In the genomic region with DNA sequence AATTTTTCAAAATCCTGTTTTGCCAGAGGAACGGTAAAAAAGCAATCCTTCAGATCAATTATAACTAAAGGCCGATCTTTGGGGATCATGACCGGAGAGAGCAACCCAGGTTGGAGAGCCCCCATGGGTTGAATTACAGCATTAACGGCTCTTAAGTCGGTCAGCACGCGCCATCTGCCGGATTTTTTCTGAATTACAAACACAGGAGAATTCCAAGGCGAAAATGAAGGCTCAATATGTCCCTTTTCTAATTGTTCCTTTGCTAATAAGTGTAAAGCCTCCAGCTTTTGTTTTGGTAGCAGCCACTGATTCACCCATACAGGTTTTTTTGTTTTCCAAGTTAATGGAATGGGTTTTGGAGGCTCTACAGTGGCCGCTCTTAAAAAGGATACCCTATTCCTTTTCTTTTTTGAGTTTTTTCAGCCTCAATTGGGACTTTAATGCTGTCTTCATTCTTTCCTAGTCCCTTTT, we compare ENCODE assay signal across 8 cellular contexts. TPM values are rescaled to one million over a fixed set of nuclear protein-coding genes. Genes with fewer than 3 reads are reported as not detected.
DNase-seq lines count a peak whose midpoint lies in the region; ATAC-seq and TF ChIP-seq lines count a peak whose summit lies in the region.

No MANE protein-coding gene starts in this region.

- peak; percentile 68 for TF ChIP-seq CTCF in IMR-90 (conservative IDR thresholded peaks at IDR 0.05; ENCODE audit: low read depth, low read length)
- peak; percentile 60 to 87 (median 79) for TF ChIP-seq CTCF in esophagus squamous epithelium (IDR thresholded peaks at IDR 0.05)
- TF ChIP-seq CTCF in thoracic aorta (IDR thresholded peaks at IDR 0.05) = peak; percentile 85

- POLR2A ChIA-PET in IMR-90 (lab: Charles Lee; ENCODE audit: unreplicated experiment) = no interaction called here

- dilution Hi-C loops in IMR-90 (cut with HindIII; ENCODE audit: low sequenced_read_pairs, unreplicated experiment) = no loop called here

- H4K8ac ChIP-seq in IMR-90 (ENCODE audit: low read depth in 2 of 2, low read length in 2 of 2) (no peak overlapping the region), neuronal stem cell (ENCODE audit: low read depth, low read length) (no peak overlapping the region)

- H4K20me1 ChIP-seq in IMR-90 (ENCODE audit: insufficient read depth, low read length) = no peaks in the 10 kb centered on the region

- DNase-seq in CD1c-positive myeloid dendritic cell (ENCODE audit: extremely low spot score) (peak; percentile 85), IMR-90 (peak; percentile 63), NT2/D1 (ENCODE audit: low read depth, low spot score) (peak; percentile 38), esophagus squamous epithelium (lab: John Stamatoyannopoulos, UW) (peak; percentile 10), neuronal stem cell (ENCODE audit: low spot score) (peak; percentile 67), thoracic aorta (ENCODE audit: low spot score) (no peak)
- DNase-seq in activated CD8-positive, alpha-beta memory T cell treated with anti-CD3 and anti-CD28 coated beads, Interleukin-2, amount 50 U/mL, for 1 hour (ENCODE audit: extremely low read depth) = peak; percentile 53

- no peak for ATAC-seq in IMR-90 (ENCODE audit: low read depth)
- ATAC-seq in thoracic aorta (ENCODE audit: insufficient number of reproducible peaks, low FRiP score, low read depth) = no peak
- no peak for ATAC-seq in HG03571 (IDR thresholded peaks at IDR 0.05; ENCODE audit: unreplicated experiment)

- peak; percentile 72 for TF ChIP-seq RAD21 in IMR-90 (IDR thresholded peaks at IDR 0.05; ENCODE audit: low read length)

- H3K9me3 ChIP-seq in IMR-90 (ENCODE audit: control insufficient read depth, insufficient read depth, low read length) (no peaks in the 10 kb centered on the region), NT2/D1 (ENCODE audit: insufficient read depth, low read length) (no peaks in the 10 kb centered on the region), esophagus squamous epithelium (no peaks in the 10 kb centered on the region), neuronal stem cell (replicated peaks in 1 of 2; ENCODE audit: control insufficient read depth in 2 of 2, insufficient read depth in 1 of 2, low read depth in 1 of 2, low read length in 2 of 2) (no peaks in the 10 kb centered on the region), thoracic aorta (no peaks in the 10 kb centered on the region)

- H3K79me1 ChIP-seq in IMR-90 (ENCODE audit: low read depth in 1 of 2, low read length in 2 of 2) (no peaks in the 10 kb centered on the region), neuronal stem cell (ENCODE audit: low read depth, low read length) (no peaks in the 10 kb centered on the region)

- CTCF ChIA-PET in IMR-90 (lab: Yijun Ruan, JAX) = interaction anchor here (0.6 kb wide), 1 partner anchor 268 kb away, joined by 4 read pairs; no protein-coding TSS in a partner anchor

- H3K36me3 ChIP-seq in IMR-90 (ENCODE audit: control insufficient read depth, insufficient read depth, low read length) (no peaks in the 10 kb centered on the region), NT2/D1 (ENCODE audit: insufficient read depth, insufficient read length, low read length) (no peaks in the 10 kb centered on the region), esophagus squamous epithelium (no peaks in the 10 kb centered on the region), neuronal stem cell (replicated peaks in 1 of 2; ENCODE audit: control insufficient read depth in 2 of 2, insufficient read depth in 2 of 2, low read length in 2 of 2) (no peaks in the 10 kb centered on the region), thoracic aorta (no peaks in the 10 kb centered on the region)

- H3K4me1 ChIP-seq in IMR-90 (ENCODE audit: control insufficient read depth, insufficient read depth, low read length) = peaks cover 3% of the 10 kb centered on the region; the same call in 1 of the 2 replicates
- no peaks in the 10 kb centered on the region for H3K4me1 ChIP-seq in NT2/D1 (ENCODE audit: insufficient read depth, insufficient read length)
- peaks cover 4 to 34% (median 4%) of the 10 kb centered on the region in 3 donors for H3K4me1 ChIP-seq in esophagus squamous epithelium
- peaks cover 3 to 7% of the 10 kb centered on the region in 2 donors for H3K4me1 ChIP-seq in neuronal stem cell (ENCODE audit: control insufficient read depth in 2 of 2, insufficient read depth in 1 of 2, low read depth in 1 of 2, low read length in 2 of 2)
- peaks cover 11 to 31% of the 10 kb centered on the region in 2 donors for H3K4me1 ChIP-seq in thoracic aorta (ENCODE audit: control insufficient read depth in 1 of 2, low read depth in 2 of 2)

- no peaks in the 10 kb centered on the region for H3K9me1 ChIP-seq in IMR-90 (ENCODE audit: insufficient read depth, low read length)

- H3K9ac ChIP-seq in IMR-90 (ENCODE audit: low read depth, low read length) (no peak overlapping the region), NT2/D1 (ENCODE audit: insufficient read length, low read depth) (no peak overlapping the region), neuronal stem cell (ENCODE audit: low read depth, low read length, poor library complexity) (no peak overlapping the region)

- H2BK15ac ChIP-seq in IMR-90 (ENCODE audit: low read depth, low read length) (no peak overlapping the region), neuronal stem cell (ENCODE audit: low read length) (no peak overlapping the region)

- H2AK5ac ChIP-seq in IMR-90 (ENCODE audit: low read depth, low read length) (no peak overlapping the region), neuronal stem cell (ENCODE audit: low read depth, low read length) (no peak overlapping the region)

- no peak overlapping the region for H3K4me3 ChIP-seq in IMR-90 (ENCODE audit: insufficient read depth, low read depth, low read length)
- H3K4me3 ChIP-seq in NT2/D1 (ENCODE audit: insufficient read length, low read depth) = no peak overlapping the region
- no peak overlapping the region for H3K4me3 ChIP-seq in esophagus squamous epithelium
- H3K4me3 ChIP-seq in neuronal stem cell (ENCODE audit: low read length in 2 of 2) = no peak overlapping the region
- no peak overlapping the region for H3K4me3 ChIP-seq in thoracic aorta

- BruUV-seq in IMR-90 (replicated peaks; lab: Mats Ljungman, UMichigan) = no TSS peak

- intact Hi-C loops in IMR-90 (cut with micrococcal nuclease) = loop anchor here (1.0 to 10.0 kb wide), 2 partner anchors 238 to 824 kb away; no protein-coding TSS in a partner anchor
- intact Hi-C loops in esophagus squamous epithelium (cut with DNase I) = no loop called here

- H2BK12ac ChIP-seq in neuronal stem cell (ENCODE audit: low read length) = no peak overlapping the region

- H3K23ac ChIP-seq in IMR-90 (ENCODE audit: low read depth, low read length) (no peak overlapping the region), neuronal stem cell (ENCODE audit: low read depth, low read length, poor library complexity) (no peak overlapping the region)

- in situ Hi-C loops in IMR-90 (cut with MboI; ENCODE audit: low sequenced_read_pairs) = loop anchor here (25.0 kb wide), 1 partner anchor 812 kb away; no protein-coding TSS in a partner anchor

- H4K91ac ChIP-seq in IMR-90 (ENCODE audit: insufficient read depth, low read depth, low read length) (no peak overlapping the region), neuronal stem cell (ENCODE audit: low read depth, low read length, poor library complexity) (no peak overlapping the region)

- TF ChIP-seq POLR2A in IMR-90 (IDR thresholded peaks at IDR 0.05; ENCODE audit: low read depth, low read length) (no peak), esophagus squamous epithelium (IDR thresholded peaks at IDR 0.05) (no peak)

- no peak overlapping the region for H2BK120ac ChIP-seq in IMR-90 (ENCODE audit: low read depth, low read length)
- H2BK120ac ChIP-seq in neuronal stem cell (ENCODE audit: low read depth, low read length) = no peak overlapping the region

- H3K18ac ChIP-seq in IMR-90 (ENCODE audit: low read depth, low read length) = no peak overlapping the region
- no peak overlapping the region for H3K18ac ChIP-seq in neuronal stem cell (ENCODE audit: low read length)

- H2BK5ac ChIP-seq in IMR-90 (ENCODE audit: low read depth, low read length, poor library complexity, severe bottlenecking) (no peak overlapping the region), neuronal stem cell (ENCODE audit: low read length) (no peak overlapping the region)

- H3K27ac ChIP-seq in IMR-90 (ENCODE audit: insufficient read depth, low read length) = no peak overlapping the region
- H3K27ac ChIP-seq in esophagus squamous epithelium = no peak overlapping the region
- no peak overlapping the region for H3K27ac ChIP-seq in neuronal stem cell (replicated peaks; ENCODE audit: low read length)
- peak overlapping the region; percentile 39 to 57 for H3K27ac ChIP-seq in thoracic aorta

- H3K4me2 ChIP-seq in IMR-90 (ENCODE audit: low read depth, low read length) (no peak overlapping the region), neuronal stem cell (ENCODE audit: insufficient read depth, low read length, poor library complexity, severe bottlenecking) (no peak overlapping the region)

- H2AFZ ChIP-seq in IMR-90 (replicated peaks; ENCODE audit: low read length, poor library complexity) (no peak overlapping the region), neuronal stem cell (ENCODE audit: low read length) (peak overlapping the region; percentile 46)

- H4K5ac ChIP-seq in IMR-90 (ENCODE audit: low read depth, low read length) = no peak overlapping the region

- H2AK9ac ChIP-seq in IMR-90 (replicated peaks; ENCODE audit: low read depth, low read length, poor library complexity) = no peak overlapping the region

- H3K4ac ChIP-seq in IMR-90 (ENCODE audit: low read depth, low read length) = no peak overlapping the region
- no peak overlapping the region for H3K4ac ChIP-seq in neuronal stem cell (ENCODE audit: low read length)

- H3K14ac ChIP-seq in IMR-90 (replicated peaks; ENCODE audit: low read depth, low read length) = no peak overlapping the region
- H3K14ac ChIP-seq in neuronal stem cell (ENCODE audit: low read length) = no peak overlapping the region

- WGBS in IMR-90 (ENCODE audit: extremely low coverage in 2 of 2, insufficient read length in 1 of 2), 2 experiments = no CpG with 5 or more reads among the region's 10 CpGs
- 7 to 11% methylated on average over 10 of the region's 10 CpGs for WGBS in esophagus squamous epithelium, 2 donors
- no CpG with 5 or more reads among the region's 10 CpGs for WGBS in neuronal stem cell (ENCODE audit: extremely low coverage in 2 of 2, insufficient read length in 2 of 2, insufficient replicate concordance in 1 of 2), 2 donors

- H2BK20ac ChIP-seq in IMR-90 (ENCODE audit: low read depth, low read length) = no peak overlapping the region

- H3K27me3 ChIP-seq in IMR-90 (ENCODE audit: control insufficient read depth, insufficient read depth, low read length) = no peaks in the 10 kb centered on the region
- H3K27me3 ChIP-seq in NT2/D1 (ENCODE audit: insufficient read depth, insufficient read length) = peaks cover 5% of the 10 kb centered on the region
- no peaks in the 10 kb centered on the region for H3K27me3 ChIP-seq in esophagus squamous epithelium
- H3K27me3 ChIP-seq in neuronal stem cell (ENCODE audit: control insufficient read depth in 3 of 3, insufficient read depth in 3 of 3, low read depth in 1 of 3, low read length in 3 of 3) = no peaks in the 10 kb centered on the region
- H3K27me3 ChIP-seq in thoracic aorta (replicated peaks; ENCODE audit: insufficient read depth) = no peaks in the 10 kb centered on the region

- no peak overlapping the region for H3K56ac ChIP-seq in IMR-90 (ENCODE audit: extremely low read depth, insufficient read depth, low read length)

RNA-seq across cellular contexts. Expression of a gene that starts 16.9 kb away (rescaled TPM):
- not detected in 2 replicates for total RNA-seq in IMR-90 (2012; rRNA removed)
- not detected in 2 replicates for polyA plus RNA-seq in IMR-90 (2012; rRNA removed)
- polyA plus RNA-seq in IMR-90 (2012; cell fraction: cytosol; rRNA removed) = not detected in 2 replicates
- not detected in 2 replicates for polyA plus RNA-seq in IMR-90 (2012; cell fraction: nucleus; rRNA removed; ENCODE audit: low replicate concordance)
- total RNA-seq in esophagus squamous epithelium = not detected
- not detected for polyA plus RNA-seq in neuronal stem cell (2013, experiment 1 of 2)
- polyA plus RNA-seq in neuronal stem cell (2013, experiment 2 of 2) = not detected
- not detected for total RNA-seq in thoracic aorta

RNA-seq across cellular contexts. Expression of a gene that starts 19.5 kb away (rescaled TPM):
- 112 and 125 TPM in 2 replicates for total RNA-seq in IMR-90 (2012; rRNA removed)
- polyA plus RNA-seq in IMR-90 (2012; rRNA removed) = 31.3 and 43.0 TPM in 2 replicates
- polyA plus RNA-seq in IMR-90 (2012; cell fraction: cytosol; rRNA removed) = 10.1 and 18.2 TPM in 2 replicates
- polyA plus RNA-seq in IMR-90 (2012; cell fraction: nucleus; rRNA removed; ENCODE audit: low replicate concordance) = 3.2 and 12.8 TPM in 2 replicates
- 100 to 1,000 TPM in 1 of 4 donors, 10 to 100 TPM in 3; 67.4 to 122 (median 92.2) TPM for total RNA-seq in esophagus squamous epithelium
- polyA plus RNA-seq in neuronal stem cell (2013, experiment 1 of 2) = 69.1 TPM
- 69.7 TPM for polyA plus RNA-seq in neuronal stem cell (2013, experiment 2 of 2)
- total RNA-seq in thoracic aorta = 10 to 100 TPM; 55.5 to 75.8 TPM

RNA-seq across cellular contexts. Expression of a gene that starts 30.4 kb away (rescaled TPM):
- 13.3 and 15.3 TPM in 2 replicates for total RNA-seq in IMR-90 (2012; rRNA removed)
- polyA plus RNA-seq in IMR-90 (2012; rRNA removed) = 39.2 and 39.8 TPM in 2 replicates
- 28.5 and 36.8 TPM in 2 replicates for polyA plus RNA-seq in IMR-90 (2012; cell fraction: cytosol; rRNA removed)
- polyA plus RNA-seq in IMR-90 (2012; cell fraction: nucleus; rRNA removed; ENCODE audit: low replicate concordance) = 17.9 and 22.1 TPM in 2 replicates
- total RNA-seq in esophagus squamous epithelium = 10 to 100 TPM; 10.3 to 24.6 (median 17.7) TPM
- 39.7 TPM for polyA plus RNA-seq in neuronal stem cell (2013, experiment 1 of 2)
- polyA plus RNA-seq in neuronal stem cell (2013, experiment 2 of 2) = 39.2 TPM
- 10 to 100 TPM; 33.7 to 40.3 TPM for total RNA-seq in thoracic aorta

Comparison
In these comparisons a context has a peak if more than half of its experiments do, and no peak if none do; other contexts are left out.
1. H3K27ac ChIP-seq: peak in thoracic aorta (2 of 2); none in IMR-90 (single experiment), esophagus squamous epithelium (0 of 4) and neuronal stem cell (single experiment).
2. Peak in every context shown above with its lines, with median percentiles within 50 percentile points of each other: CTCF ChIP-seq.